In the genomic region with DNA sequence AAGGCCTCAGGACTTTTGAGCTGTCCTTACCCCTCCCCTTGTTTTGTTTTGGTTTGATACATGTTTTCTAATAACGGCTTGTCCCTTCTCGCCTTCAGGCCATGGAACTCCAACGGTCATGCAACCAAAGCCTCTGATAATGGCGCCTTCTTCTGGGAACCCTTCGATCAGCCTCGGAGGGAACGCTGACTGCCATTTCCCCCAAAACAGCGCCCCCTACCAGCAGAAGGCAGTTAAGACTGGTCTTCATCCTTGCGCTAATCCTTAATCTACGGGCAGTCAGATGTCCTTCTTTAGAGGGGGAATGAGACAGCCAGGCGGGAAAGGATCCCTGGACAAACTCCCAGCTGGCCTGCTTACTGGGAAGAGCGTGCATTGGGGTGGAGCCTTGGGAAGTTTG, we compare ENCODE assay signal across 2 cellular contexts.
TF ChIP-seq lines count a peak whose summit lies in the region.

No MANE protein-coding gene starts in this region.

TF ChIP-seq in HepG2, 621 proteins besides CTCF, POLR2A, EP300 and RAD21:
- no peak for TF ChIP-seq MEF2D (CRISPR knock-in tag; IDR thresholded peaks at IDR 0.05)
- TF ChIP-seq, protein P1, sequence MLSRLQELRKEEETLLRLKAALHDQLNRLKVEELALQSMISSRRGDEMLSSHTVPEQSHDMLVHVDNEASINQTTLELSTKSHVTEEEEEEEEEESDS (CRISPR knock-in tag; IDR thresholded peaks at IDR 0.05; ENCODE audit: borderline replicate concordance), result no peak
- no peak for TF ChIP-seq ZNF646 (CRISPR knock-in tag; IDR thresholded peaks at IDR 0.05)
- TF ChIP-seq PLSCR1 (CRISPR knock-in tag; IDR thresholded peaks at IDR 0.05; ENCODE audit: borderline replicate concordance), result no peak
- no peak for TF ChIP-seq YEATS4 (CRISPR knock-in tag; IDR thresholded peaks at IDR 0.05; ENCODE audit: borderline replicate concordance)
- TF ChIP-seq SP4 (CRISPR knock-in tag; IDR thresholded peaks at IDR 0.05), result no peak

TF ChIP-seq in H1, 55 proteins besides CTCF, POLR2A, EP300 and RAD21:
- TF ChIP-seq E2F6 (IDR thresholded peaks at IDR 0.05), result peak; percentile 26; the same call in 1 of the 2 replicates
- TF ChIP-seq YY1 (IDR thresholded peaks at IDR 0.05; ENCODE audit: low read depth, low read length), result peak; percentile 74
- TF ChIP-seq CBX5 (IDR thresholded peaks at IDR 0.05; ENCODE audit: low read depth, low read length), result no peak
